ENCODE assay signal across 12 cellular contexts in the genomic region with DNA sequence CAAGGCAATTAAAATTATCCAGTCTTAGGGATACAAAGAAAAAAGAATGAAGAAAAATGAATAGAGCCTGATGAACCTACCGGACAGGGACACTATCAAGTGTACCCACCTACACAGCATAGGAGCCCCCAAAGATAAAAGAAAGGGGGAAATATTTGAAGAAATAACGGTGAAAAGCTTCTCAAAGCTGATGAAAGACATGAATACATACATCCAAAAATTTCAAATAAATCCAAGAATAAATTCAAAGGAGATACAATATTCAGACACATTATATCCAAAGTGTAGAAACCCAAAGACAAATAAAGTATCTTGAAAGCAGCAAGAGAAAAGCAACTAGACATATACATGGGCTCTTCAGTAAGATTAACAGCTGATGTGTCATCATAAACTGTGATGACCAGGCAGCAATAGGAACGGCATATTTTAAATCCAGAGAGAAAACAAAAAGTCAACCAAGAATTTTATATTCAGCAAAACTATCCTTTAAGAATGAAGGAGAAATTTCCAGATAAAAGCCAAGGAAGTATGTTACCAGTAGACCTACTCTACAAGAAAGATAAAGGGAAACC.
"Had no signal": no experiment of that assay in that cellular context is flagged by ENCODE, and none has a peak within 500 bp of the region (broad histone marks: within the 10 kb centered on the region; RNA-seq: fewer than 3 reads in every experiment).

No MANE protein-coding gene starts in this region.

- H3K4me1 ChIP-seq: body of pancreas, thyroid gland had no signal

- H3K4me3 ChIP-seq: body of pancreas, coronary artery, sigmoid colon, spleen, thyroid gland had no signal

- DNase-seq: amygdala; body of pancreas; effector CD4-positive, alpha-beta T cell; foreskin keratinocyte; mesendoderm; sigmoid colon; spleen; T-helper 9 cell; thyroid gland had no signal

- ATAC-seq: body of pancreas, foreskin keratinocyte had no signal

- H3K27me3 Mint-ChIP-seq: activated CD4-positive, alpha-beta T cell treated with anti-CD3 and anti-CD28 coated beads, Interleukin-2, amount 10 ng/mL, durations not matched to agents 7 days and 5 days; activated naive CD4-positive, alpha-beta T cell treated with anti-CD3 and anti-CD28 coated beads, Interleukin-2, amount 50 U/mL, for 24 hours had no signal

- H3K4me3 Mint-ChIP-seq: activated CD4-positive, alpha-beta T cell treated with anti-CD3 and anti-CD28 coated beads, Interleukin-2, amount 10 ng/mL, durations not matched to agents 7 days and 5 days had no signal

- H3K36me3 ChIP-seq: thyroid gland had no signal

- H3K9me3 ChIP-seq: thyroid gland had no signal

- H3K27me3 ChIP-seq: body of pancreas, foreskin keratinocyte, sigmoid colon, spleen, thyroid gland had no signal

- H3K27ac ChIP-seq: body of pancreas, coronary artery, foreskin keratinocyte, sigmoid colon, thyroid gland had no signal
